ENCODE assay signal across 26 cellular contexts in the genomic region with DNA sequence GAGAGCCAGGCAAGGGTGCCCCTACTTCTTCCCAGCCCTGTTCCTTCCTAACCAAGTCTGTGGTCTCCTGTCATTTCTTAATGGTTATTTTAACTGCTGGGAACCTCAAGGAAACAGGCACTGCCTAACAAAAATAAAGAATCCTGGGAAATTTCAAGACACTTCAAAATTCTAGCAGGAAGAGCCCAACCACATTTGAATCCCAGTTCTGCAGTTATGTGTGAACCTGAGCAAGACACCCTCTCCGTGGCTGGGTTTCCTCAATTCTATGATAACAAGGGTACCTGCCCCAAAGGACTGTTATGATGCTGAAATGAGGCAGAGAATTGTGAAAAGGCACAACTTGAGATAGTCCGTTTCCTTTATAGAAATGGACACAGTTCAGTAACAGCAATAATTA. TPM values are rescaled to one million over a fixed set of nuclear protein-coding genes. Genes with fewer than 3 reads are reported as not detected.
DNase-seq lines count a peak whose midpoint lies in the region; ATAC-seq and TF ChIP-seq lines count a peak whose summit lies in the region.
"Had no signal": no experiment of that assay in that cellular context is flagged by ENCODE, and none has a peak within 500 bp of the region (broad histone marks: within the 10 kb centered on the region; RNA-seq: fewer than 3 reads in every experiment).

No MANE protein-coding gene starts in this region.

- no peaks in the 10 kb centered on the region for H3K27me3 ChIP-seq in Caco-2 (replicated peaks; ENCODE audit: control insufficient read depth, insufficient read depth, low read length)
- H3K27me3 ChIP-seq in KMS-11 (ENCODE audit: insufficient read depth, low read depth): no peaks in the 10 kb centered on the region
- H3K27me3 ChIP-seq in spleen (replicated peaks in 1 of 7): no peaks in the 10 kb centered on the region
- no peaks in the 10 kb centered on the region for H3K27me3 ChIP-seq in HAP-1 (ENCODE audit: low read depth)
- H3K27me3 ChIP-seq: gastrocnemius medialis, upper lobe of right lung had no signal

- ATAC-seq in HG03342 (IDR thresholded peaks at IDR 0.05; ENCODE audit: unreplicated experiment) (no peak), GM19328 (IDR thresholded peaks at IDR 0.05; ENCODE audit: unreplicated experiment) (no peak)
- ATAC-seq: activated CD8-positive, alpha-beta T cell treated with anti-CD3 and anti-CD28 coated beads, Interleukin-2, amount 10 ng/mL, durations not matched to agents 7 days and 5 days; gastrocnemius medialis; T-helper 17 cell; upper lobe of right lung had no signal

- POLR2A ChIA-PET in Caco-2 (lab: Charles Lee): no interaction called here

- H3K9me3 ChIP-seq in Caco-2: no peaks in the 10 kb centered on the region
- H3K9me3 ChIP-seq in spleen: no peaks in the 10 kb centered on the region
- no peaks in the 10 kb centered on the region for H3K9me3 ChIP-seq in HAP-1
- H3K9me3 ChIP-seq: gastrocnemius medialis, upper lobe of right lung had no signal

- H3K9me3 Mint-ChIP-seq in Caco-2 (ENCODE audit: unreplicated experiment): no peaks in the 10 kb centered on the region
- H3K9me3 Mint-ChIP-seq: activated T-cell treated with anti-CD3 and anti-CD28 coated beads, Interleukin-2, amount 50 U/mL, for 4 hours; CD4-positive, alpha-beta memory T cell; immature natural killer cell; memory B cell had no signal

- H3K27me3 Mint-ChIP-seq in Caco-2 (ENCODE audit: insufficient read depth, unreplicated experiment): no peaks in the 10 kb centered on the region
- H3K27me3 Mint-ChIP-seq: brain; CD4-positive, alpha-beta memory T cell; memory B cell; T-helper 17 cell had no signal

- H3K4me1 Mint-ChIP-seq in Caco-2 (ENCODE audit: low read depth, unreplicated experiment): peaks cover 46% of the 10 kb centered on the region

- CTCF ChIA-PET in Caco-2 (lab: Charles Lee): no interaction called here

- no peak overlapping the region for H3K9ac ChIP-seq in KMS-11

- H3K36me3 Mint-ChIP-seq in Caco-2 (ENCODE audit: insufficient read depth, unreplicated experiment): peaks cover 6% of the 10 kb centered on the region
- H3K36me3 Mint-ChIP-seq: brain; CD4-positive, alpha-beta memory T cell; immature natural killer cell; memory B cell had no signal

- intact Hi-C loops in Caco-2 (cut with micrococcal nuclease; ENCODE audit: unreplicated experiment) (no loop called here), spleen (cut with DNase I; ENCODE audit: low total_unique reads) (no loop called here)

- H3K79me2 ChIP-seq in KMS-11 (ENCODE audit: insufficient read depth, low read depth): no peaks in the 10 kb centered on the region

- peak overlapping the region; percentile 50; the same call in 1 of the 2 replicates for H3K27ac ChIP-seq in KMS-11
- peak overlapping the region in 1 of 8 donors; percentile 49 for H3K27ac ChIP-seq in spleen
- H3K27ac ChIP-seq: gastrocnemius medialis, SK-N-MC, upper lobe of right lung had no signal

- H3K4me2 ChIP-seq in KMS-11: peak overlapping the region; percentile 93; the same call in 1 of the 2 replicates

- H3K4me1 ChIP-seq in Caco-2 (peaks cover 31% of the 10 kb centered on the region), KMS-11 (ENCODE audit: low read depth, poor library complexity, severe bottlenecking) (peaks cover 94% of the 10 kb centered on the region), spleen (peaks cover 19 to 51% (median 43%) of the 10 kb centered on the region in 6 donors), HAP-1 (no peaks in the 10 kb centered on the region)

- 61 to 77% (median 64%) methylated on average over 2 of the region's 2 CpGs for WGBS in spleen, 5 donors

- DNase-seq in Caco-2 (no peak), hepatic stellate cell (ENCODE audit: low spot score) (peak; percentile 41), spleen (peak; percentile 1), HAP-1 (ENCODE audit: low spot score in 2 of 2) (no peak)
- DNase-seq: activated CD4-positive, alpha-beta T cell treated with anti-CD3 and anti-CD28 coated beads for 1 hour; activated CD8-positive, alpha-beta T cell treated with anti-CD3 and anti-CD28 coated beads, Interleukin-2, amount 10 ng/mL, durations not matched to agents 7 days and 5 days; activated T-cell treated with anti-CD3 and anti-CD28 coated beads, Interleukin-2, amount 50 U/mL, for 4 hours; CD4-positive, alpha-beta memory T cell; DMS 273 treated with DMSO at 0.1 percent for 48 hours; gastrocnemius medialis; H7; hippocampal formation; immature natural killer cell; KG1; NCI-H1436; NCI-H748 treated with DMSO at 0.1 percent for 48 hours; small intestine; stimulated activated CD4-positive, alpha-beta T cell treated with anti-CD3 and anti-CD28 coated beads, Interleukin-2, amount 100 ng/mL, for 24 hours; T-helper 17 cell; upper lobe of right lung had no signal

- no peak overlapping the region for H2AFZ ChIP-seq in KMS-11 (ENCODE audit: low read depth)

- H3K36me3 ChIP-seq in Caco-2 (ENCODE audit: control insufficient read depth, insufficient read depth, low read length) (no peaks in the 10 kb centered on the region), KMS-11 (ENCODE audit: insufficient read depth) (no peaks in the 10 kb centered on the region), spleen (no peaks in the 10 kb centered on the region), HAP-1 (replicated peaks) (no peaks in the 10 kb centered on the region)
- H3K36me3 ChIP-seq: gastrocnemius medialis, upper lobe of right lung had no signal

- no TSS peak for BruUV-seq in Caco-2 (replicated peaks; lab: Mats Ljungman, UMichigan)

- TF ChIP-seq CTCF in Caco-2 (IDR thresholded peaks at IDR 0.05; ENCODE audit: insufficient read depth in 1 of 2, low read depth in 1 of 2, low read length in 1 of 2, severe bottlenecking in 1 of 2, unreplicated experiment in 1 of 2) (no peak), KMS-11 (conservative IDR thresholded peaks at IDR 0.05; ENCODE audit: low read depth, low read length) (no peak), spleen (IDR thresholded peaks at IDR 0.05 in 8 of 11, conservative IDR thresholded peaks at IDR 0.05 in 3 of 11) (no peak)

- in situ Hi-C loops in HAP-1 (cut with MboI; ENCODE audit: low sequenced_read_pairs): no loop called here

- H3K4me3 ChIP-seq in Caco-2 (ENCODE audit: low read depth, low read length) (no peak overlapping the region), KMS-11 (IDR thresholded peaks at IDR 0.05; ENCODE audit: insufficient read depth, low read depth, low read length) (no peak overlapping the region), spleen (no peak overlapping the region), HAP-1 (no peak overlapping the region)
- H3K4me3 ChIP-seq: gastrocnemius medialis, SK-N-MC, upper lobe of right lung had no signal

- no peaks in the 10 kb centered on the region for H4K20me1 ChIP-seq in KMS-11 (ENCODE audit: insufficient read depth)

- peak overlapping the region; percentile 4 for H3K27ac Mint-ChIP-seq in Caco-2 (ENCODE audit: unreplicated experiment)
- H3K27ac Mint-ChIP-seq: activated CD8-positive, alpha-beta T cell treated with anti-CD3 and anti-CD28 coated beads, Interleukin-2, amount 10 ng/mL, durations not matched to agents 7 days and 5 days; memory B cell had no signal

- no peak for TF ChIP-seq POLR2A in spleen (IDR thresholded peaks at IDR 0.05)

- no peak overlapping the region for H3K4me3 Mint-ChIP-seq in Caco-2 (ENCODE audit: unreplicated experiment)
- H3K4me3 Mint-ChIP-seq: activated CD8-positive, alpha-beta T cell treated with anti-CD3 and anti-CD28 coated beads, Interleukin-2, amount 10 ng/mL, durations not matched to agents 7 days and 5 days; activated T-cell treated with anti-CD3 and anti-CD28 coated beads, Interleukin-2, amount 50 U/mL, for 4 hours; brain; memory B cell had no signal

RNA-seq across cellular contexts. Expression of gene DUSP5, which starts 36.2 kb away (rescaled TPM):
- total RNA-seq in Caco-2 (2022) (15.0 and 18.4 TPM in 2 replicates), spleen (10 to 100 TPM; 17.2 to 71.8 (median 35.6) TPM)
- 10 to 100 TPM in 2 of 3 donors, 1 to 10 TPM in 1; 9.7 to 17.2 (median 15.7) TPM for polyA plus RNA-seq in spleen

Comparison
In these comparisons a context has a peak if more than half of its experiments do, and no peak if none do; other contexts are left out.
1. DNase-seq: peak in hepatic stellate cell (single experiment) and spleen (single experiment); none in Caco-2 (0 of 2) and HAP-1 (0 of 2).